ENCODE assay signal across 14 cellular contexts in the genomic region with DNA sequence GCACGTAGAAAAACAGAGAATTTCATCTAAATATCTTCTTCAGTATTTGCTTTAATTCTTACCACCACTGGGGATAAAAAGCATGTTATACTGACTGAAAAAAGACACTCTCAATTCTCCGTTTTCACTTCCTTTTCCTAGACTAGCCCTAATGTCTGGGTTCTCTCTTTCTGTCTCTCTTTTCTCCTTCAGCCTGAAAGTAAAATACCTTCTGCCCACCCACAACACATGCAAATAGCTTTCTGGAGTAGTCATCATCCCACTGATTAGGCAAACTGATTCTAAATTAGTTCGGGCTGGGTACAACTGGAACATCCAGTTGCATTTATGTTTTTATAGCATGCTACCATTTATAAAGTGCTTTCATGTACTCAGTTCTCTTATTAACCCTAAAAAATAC.
A peak's percentile ranks its signal among the peaks of the same experiment; 100 is the strongest.
DNase-seq lines count a peak whose midpoint lies in the region; ATAC-seq and TF ChIP-seq lines count a peak whose summit lies in the region.
"Had no signal": no experiment of that assay in that cellular context is flagged by ENCODE, and none has a peak within 500 bp of the region (broad histone marks: within the 10 kb centered on the region; RNA-seq: fewer than 3 reads in every experiment).

No MANE protein-coding gene starts in this region.

- no peaks in the 10 kb centered on the region for H3K27me3 ChIP-seq in aorta (ENCODE audit: control insufficient read depth in 1 of 2, insufficient read depth in 2 of 2, low read length in 1 of 2)
- H3K27me3 ChIP-seq: foreskin keratinocyte had no signal

- DNase-seq in foreskin fibroblast (peak; percentile 33 to 60), NCI-H2171 treated with DMSO at 0.1 percent for 48 hours (lab: John Stamatoyannopoulos, UW) (no peak), HUDEP-2 (lab: John Stamatoyannopoulos, UW; ENCODE audit: unreplicated experiment in 76 of 76) (no peak), NCI-H2227 (lab: John Stamatoyannopoulos, UW; ENCODE audit: unreplicated experiment) (no peak), aorta (no peak)
- DNase-seq: activated CD4-positive, alpha-beta T cell treated with anti-CD3 and anti-CD28 coated beads, Interleukin-2, amount 50 U/mL, for 1 hour; anterior cingulate cortex; NCI-H1048; stimulated activated naive CD4-positive, alpha-beta T cell treated with Interleukin-2 at 50 U/mL for 16 hours had no signal

- 77 to 84% methylated on average over 3 of the region's 3 CpGs for WGBS in aorta, 2 donors

- TF ChIP-seq CTCF in foreskin fibroblast (IDR thresholded peaks at IDR 0.05; ENCODE audit: low read depth, low read length), result no peak

- no peaks in the 10 kb centered on the region for H3K4me1 ChIP-seq in aorta (ENCODE audit: control insufficient read depth in 1 of 2, insufficient read depth in 2 of 2, low read length in 2 of 2)
- H3K4me1 ChIP-seq: foreskin keratinocyte had no signal

- H3K27ac ChIP-seq in aorta (ENCODE audit: low read depth in 1 of 2, low read length in 2 of 2), result no peak overlapping the region
- H3K27ac ChIP-seq: foreskin keratinocyte, skin epidermis had no signal

- no peaks in the 10 kb centered on the region for H3K9me3 ChIP-seq in aorta (ENCODE audit: control insufficient read depth, low read length)

- ATAC-seq in GM18508 (IDR thresholded peaks at IDR 0.05; ENCODE audit: insufficient read depth, unreplicated experiment) (peak; percentile 56), GM21717 (IDR thresholded peaks at IDR 0.05; ENCODE audit: unreplicated experiment) (peak; percentile 96), HG03469 (IDR thresholded peaks at IDR 0.05; ENCODE audit: unreplicated experiment) (peak; percentile 71), aorta (ENCODE audit: low FRiP score) (no peak)
- ATAC-seq: foreskin keratinocyte had no signal

- H3K36me3 ChIP-seq in aorta (ENCODE audit: control insufficient read depth in 1 of 2, insufficient read depth in 2 of 2, low read length in 1 of 2), result no peaks in the 10 kb centered on the region

- no peak overlapping the region for H3K4me3 ChIP-seq in foreskin fibroblast (ENCODE audit: low read depth in 1 of 2, low read length in 2 of 2)
- no peak overlapping the region for H3K4me3 ChIP-seq in aorta (ENCODE audit: low read length in 2 of 2)
- H3K4me3 ChIP-seq: skin epidermis had no signal

- intact Hi-C loops in aorta (cut with DNase I), result no loop called here

Comparison
In these comparisons a context has a peak if more than half of its experiments do, and no peak if none do; other contexts are left out.
1. DNase-seq: peak in foreskin fibroblast (2 of 2); none in NCI-H2171 treated with DMSO at 0.1 percent for 48 hours (single experiment), HUDEP-2 (0 of 76), NCI-H2227 (single experiment) and aorta (0 of 2).